ENCODE assay signal across 13 cellular contexts in the genomic region with DNA sequence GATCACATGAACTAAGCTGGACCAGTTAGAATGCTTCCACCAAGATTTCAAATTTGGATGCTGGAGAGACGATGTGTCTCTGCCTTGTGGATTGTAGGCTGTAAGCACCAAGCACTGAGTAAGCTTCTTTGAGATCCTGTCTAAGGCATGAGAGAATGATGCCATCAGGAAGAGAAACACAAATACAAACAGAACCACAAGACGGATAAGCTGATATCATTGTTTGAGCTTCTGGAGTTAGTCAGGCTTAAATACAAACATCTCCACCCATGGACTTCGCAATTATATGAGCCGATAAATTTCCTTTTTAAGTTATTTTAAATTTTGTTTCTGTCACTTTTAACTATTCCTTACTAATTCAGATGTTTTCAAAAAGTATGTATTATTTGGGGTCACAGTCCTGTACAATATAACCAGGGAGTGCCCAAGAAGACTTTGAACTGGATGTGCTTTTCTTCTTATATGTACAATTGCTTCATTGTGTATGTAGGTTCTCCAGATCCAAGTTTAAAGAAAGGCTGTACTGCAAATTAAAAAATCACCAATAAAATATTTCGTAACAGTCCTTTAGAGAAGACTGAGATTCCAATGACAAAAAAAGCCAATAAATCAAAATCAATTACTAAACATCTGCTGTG.
A peak's percentile ranks its signal among the peaks of the same experiment; 100 is the strongest.
DNase-seq lines count a peak whose midpoint lies in the region; ATAC-seq, FAIRE-seq and TF ChIP-seq lines count a peak whose summit lies in the region.
"Had no signal": no experiment of that assay in that cellular context is flagged by ENCODE, and none has a peak within 500 bp of the region (broad histone marks: within the 10 kb centered on the region; RNA-seq: fewer than 3 reads in every experiment).

No MANE protein-coding gene starts in this region.

- peak; percentile 17 for FAIRE-seq in urothelium cell line (lab: Jason Lieb, UNC)
- FAIRE-seq in GM12891 (lab: Jason Lieb, UNC): no peak

- H3K9me3 ChIP-seq in T-helper 17 cell (ENCODE audit: control insufficient read depth, low read length, poor library complexity, severe bottlenecking): no peaks in the 10 kb centered on the region

- no peaks in the 10 kb centered on the region for H3K4me1 Mint-ChIP-seq in T-helper 17 cell

- DNase-seq in H4 (ENCODE audit: low spot score): peak; percentile 46
- peak; percentile 89 for DNase-seq in amniotic epithelial cell (ENCODE audit: low read depth)
- peak; percentile 45 for DNase-seq in fibroblast of peridontal ligament (ENCODE audit: extremely low read depth)
- DNase-seq in urothelium cell line (ENCODE audit: low spot score): no peak
- no peak for DNase-seq in putamen (ENCODE audit: low spot score)
- no peak for DNase-seq in T-helper 17 cell
- DNase-seq in GM12891 (ENCODE audit: insufficient read length, low spot score): no peak
- no peak for DNase-seq in activated effector memory CD4-positive, alpha-beta T cell treated with anti-CD3 and anti-CD28 coated beads, Interleukin-2, amount 50 U/mL, for 16 hours
- DNase-seq: activated CD4-positive, alpha-beta T cell treated with anti-CD3 and anti-CD28 coated beads for 48 hours; CD8-positive, alpha-beta T cell; H9; stimulated activated naive CD8-positive, alpha-beta T cell treated with anti-CD3 and anti-CD28 coated beads, Interleukin-15, Interleukin-2, amounts not matched to agents 100 U/mL and 50 U/mL, for 24 hours had no signal

- no peaks in the 10 kb centered on the region for H3K36me3 Mint-ChIP-seq in T-helper 17 cell (ENCODE audit: low read depth)
- H3K36me3 Mint-ChIP-seq: CD8-positive, alpha-beta T cell; neural progenitor cell had no signal

- H3K27me3 Mint-ChIP-seq in T-helper 17 cell: no peaks in the 10 kb centered on the region

- no peak overlapping the region for H3K4me3 Mint-ChIP-seq in T-helper 17 cell
- H3K4me3 Mint-ChIP-seq: CD8-positive, alpha-beta T cell; H9; neural progenitor cell had no signal

- no peak overlapping the region for H3K27ac Mint-ChIP-seq in T-helper 17 cell
- H3K27ac Mint-ChIP-seq: CD8-positive, alpha-beta T cell; neural progenitor cell had no signal

- no peak for TF ChIP-seq POLR2A in GM12891 (IDR thresholded peaks at IDR 0.05; ENCODE audit: low read depth, low read length)

- no peak for ATAC-seq in T-helper 17 cell
- ATAC-seq: CD8-positive, alpha-beta T cell; stimulated activated naive CD8-positive, alpha-beta T cell treated with anti-CD3 and anti-CD28 coated beads, Interleukin-15, Interleukin-2, amounts not matched to agents 100 U/mL and 50 U/mL, for 24 hours had no signal

TF ChIP-seq in GM12891, 5 proteins besides CTCF, POLR2A, EP300 and RAD21:
- TF ChIP-seq PAX5 (IDR thresholded peaks at IDR 0.05; ENCODE audit: insufficient read depth, low read length, severe bottlenecking) (no peak), SPI1 (IDR thresholded peaks at IDR 0.05; ENCODE audit: low read depth, low read length) (no peak), POU2F2 (IDR thresholded peaks at IDR 0.05; ENCODE audit: low read depth, low read length) (no peak), POLR2AphosphoS5 (IDR thresholded peaks at IDR 0.05; ENCODE audit: low read depth, low read length) (no peak), TAF1 (IDR thresholded peaks at IDR 0.05; ENCODE audit: low read depth, low read length) (no peak)

Comparison
In these comparisons a context has a peak if more than half of its experiments do, and no peak if none do; other contexts are left out.
1. DNase-seq: peak in H4 (single experiment), amniotic epithelial cell (single experiment) and fibroblast of peridontal ligament (single experiment); none in urothelium cell line (single experiment), putamen (single experiment), T-helper 17 cell (0 of 3), GM12891 (single experiment) and activated effector memory CD4-positive, alpha-beta T cell treated with anti-CD3 and anti-CD28 coated beads, Interleukin-2, amount 50 U/mL, for 16 hours (single experiment).